ENCODE assay signal across 8 cellular contexts in the genomic region with DNA sequence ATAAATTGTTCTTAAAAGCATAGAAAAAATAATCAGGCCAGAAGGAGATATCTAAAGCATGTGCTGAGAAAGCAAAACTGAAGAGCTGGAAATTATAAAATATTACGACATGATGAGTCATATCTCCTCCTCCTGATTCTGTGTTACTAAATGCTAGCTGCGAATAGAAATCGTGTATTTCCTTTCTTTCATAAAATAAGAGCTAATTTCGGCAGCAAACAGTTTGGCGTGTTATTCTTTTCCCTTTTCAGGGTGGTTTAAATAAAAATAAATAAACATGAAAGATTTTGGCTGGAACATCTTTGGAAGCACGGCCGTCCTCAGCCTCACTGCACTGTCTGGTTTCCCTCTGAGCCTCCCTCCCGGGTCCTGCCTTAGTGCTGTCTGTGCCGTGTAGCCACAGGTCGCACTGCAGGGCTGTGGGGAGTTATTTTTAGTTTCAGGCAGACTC. TPM values are rescaled to one million over a fixed set of nuclear protein-coding genes. Genes with fewer than 3 reads are reported as not detected.
DNase-seq lines count a peak whose midpoint lies in the region; ATAC-seq and TF ChIP-seq lines count a peak whose summit lies in the region.

No MANE protein-coding gene starts in this region.

- no peaks in the 10 kb centered on the region for H3K9me3 ChIP-seq in HCT116 (ENCODE audit: control insufficient read depth in 1 of 2, insufficient read depth in 1 of 2, low read depth in 1 of 2, low read length in 2 of 2)

- DNase-seq in HCT116 (ENCODE audit: low read depth, low spot score) (no peak), glomerular visceral epithelial cell (ENCODE audit: extremely low spot score) (peak; percentile 47), glutamatergic neuron (no peak), NCI-H2196 treated with DMSO at 0.1 percent for 48 hours (lab: John Stamatoyannopoulos, UW; ENCODE audit: unreplicated experiment) (no peak)
- DNase-seq in stimulated activated effector memory CD8-positive, alpha-beta T cell treated with anti-CD3 and anti-CD28 coated beads, Interleukin-12 subunit alpha, Interleukin-12 subunit beta, amount 100 ng/mL, for 72 hours (ENCODE audit: low spot score in 2 of 2): no peak
- DNase-seq in activated CD4-positive, alpha-beta memory T cell treated with anti-CD3 and anti-CD28 coated beads for 36 hours: no peak

- BruUV-seq in HCT116 (replicated peaks; lab: Mats Ljungman, UMichigan): no TSS peak

- H3K36me3 ChIP-seq in HCT116 (ENCODE audit: control insufficient read depth in 1 of 2, insufficient read depth in 2 of 2, low read length in 2 of 2): no peaks in the 10 kb centered on the region

- H2AFZ ChIP-seq in HCT116 (ENCODE audit: low read depth, low read length, poor library complexity, severe bottlenecking): no peak overlapping the region

- peak overlapping the region; percentile 56 for H3K4me2 ChIP-seq in HCT116 (ENCODE audit: low read length)

- no peak for TF ChIP-seq POLR2A in HCT116 (IDR thresholded peaks at IDR 0.05; ENCODE audit: borderline replicate concordance, extremely low read depth, insufficient read depth, insufficient read length)

- TF ChIP-seq CTCF in HCT116 (IDR thresholded peaks at IDR 0.05 in 2 of 3, conservative IDR thresholded peaks at IDR 0.05 in 1 of 3; ENCODE audit: borderline replicate concordance in 1 of 3, insufficient read depth in 1 of 3, low read depth in 2 of 3, low read length in 2 of 3) (no peak), glutamatergic neuron (IDR thresholded peaks at IDR 0.05; ENCODE audit: partially characterized antibody, unreplicated experiment) (no peak)

- CTCF ChIA-PET in HCT116 (lab: Charles Lee): interaction anchor here (0.7 to 7.0 kb wide), 8 partner anchors 9 to 238 kb away, joined by 3 to 120 read pairs (median 14); no protein-coding TSS in a partner anchor
- CTCF ChIA-PET in activated CD4-positive, alpha-beta memory T cell treated with anti-CD3 and anti-CD28 coated beads for 36 hours (lab: Charles Lee): interaction anchor here (0.6 to 9.5 kb wide), 9 partner anchors 10 to 337 kb away, joined by 3 to 256 read pairs (median 3); no protein-coding TSS in a partner anchor

- RAD21 ChIA-PET in HCT116 (lab: Charles Lee; ENCODE audit: low non-redundant PET in 1 of 2, low total read pairs in 2 of 2, uncharacterized antibody in 2 of 2, unreplicated experiment in 2 of 2): no interaction called here

- H3K27ac Mint-ChIP-seq in stimulated activated effector memory CD8-positive, alpha-beta T cell treated with anti-CD3 and anti-CD28 coated beads, Interleukin-12 subunit alpha, Interleukin-12 subunit beta, amount 100 ng/mL, for 72 hours: no peak overlapping the region
- H3K27ac Mint-ChIP-seq in glutamatergic neuron (ENCODE audit: unreplicated experiment): no peak overlapping the region
- no peak overlapping the region for H3K27ac Mint-ChIP-seq in activated CD4-positive, alpha-beta memory T cell treated with anti-CD3 and anti-CD28 coated beads for 36 hours

- no peaks in the 10 kb centered on the region for H3K79me2 ChIP-seq in HCT116 (ENCODE audit: insufficient read depth, low read length)

- H3K36me3 Mint-ChIP-seq in stimulated activated effector memory CD8-positive, alpha-beta T cell treated with anti-CD3 and anti-CD28 coated beads, Interleukin-12 subunit alpha, Interleukin-12 subunit beta, amount 100 ng/mL, for 72 hours: peaks cover 17% of the 10 kb centered on the region
- H3K36me3 Mint-ChIP-seq in glutamatergic neuron (ENCODE audit: unreplicated experiment): no peaks in the 10 kb centered on the region
- H3K36me3 Mint-ChIP-seq in activated CD4-positive, alpha-beta memory T cell treated with anti-CD3 and anti-CD28 coated beads for 36 hours: no peaks in the 10 kb centered on the region

- no peak for ATAC-seq in HCT116
- peak; percentile 83 for ATAC-seq in SK-N-SH treated with all-trans-retinoic acid at 6 μM for 48 hours
- ATAC-seq in stimulated activated effector memory CD8-positive, alpha-beta T cell treated with anti-CD3 and anti-CD28 coated beads, Interleukin-12 subunit alpha, Interleukin-12 subunit beta, amount 100 ng/mL, for 72 hours: peak; percentile 66
- ATAC-seq in HG03280 (IDR thresholded peaks at IDR 0.05; ENCODE audit: unreplicated experiment): no peak

- H3K27me3 Mint-ChIP-seq in glutamatergic neuron (ENCODE audit: unreplicated experiment): peaks cover 1% of the 10 kb centered on the region
- H3K27me3 Mint-ChIP-seq in activated CD4-positive, alpha-beta memory T cell treated with anti-CD3 and anti-CD28 coated beads for 36 hours: no peaks in the 10 kb centered on the region

- TF ChIP-seq RAD21 in HCT116 (IDR thresholded peaks at IDR 0.05; ENCODE audit: low read depth): no peak

- intact Hi-C loops in HCT116 (cut with micrococcal nuclease): loop anchor here (10.0 kb wide), 1 partner anchor 616 kb away; no protein-coding TSS in a partner anchor
- intact Hi-C loops in activated CD4-positive, alpha-beta memory T cell treated with anti-CD3 and anti-CD28 coated beads for 36 hours (cut with micrococcal nuclease): no loop called here

- peaks cover 46% of the 10 kb centered on the region for H3K4me1 Mint-ChIP-seq in stimulated activated effector memory CD8-positive, alpha-beta T cell treated with anti-CD3 and anti-CD28 coated beads, Interleukin-12 subunit alpha, Interleukin-12 subunit beta, amount 100 ng/mL, for 72 hours
- H3K4me1 Mint-ChIP-seq in glutamatergic neuron (ENCODE audit: low read depth, unreplicated experiment): peaks cover 49% of the 10 kb centered on the region
- H3K4me1 Mint-ChIP-seq in activated CD4-positive, alpha-beta memory T cell treated with anti-CD3 and anti-CD28 coated beads for 36 hours (ENCODE audit: low read depth): peaks cover 23% of the 10 kb centered on the region

- no peaks in the 10 kb centered on the region for H3K27me3 ChIP-seq in HCT116 (ENCODE audit: insufficient read depth, low read length)

- no peak overlapping the region for H3K9ac ChIP-seq in HCT116 (ENCODE audit: low read length)

- 0 out of 4 replicates have a peak overlapping the region, but pooled peaks of 1 of the 2 experiments have one; percentile 4 for H3K4me3 ChIP-seq in HCT116 (replicated peaks in 1 of 2; ENCODE audit: low read depth in 1 of 2, low read length in 2 of 2)

- no peak overlapping the region for H3K4me3 Mint-ChIP-seq in stimulated activated effector memory CD8-positive, alpha-beta T cell treated with anti-CD3 and anti-CD28 coated beads, Interleukin-12 subunit alpha, Interleukin-12 subunit beta, amount 100 ng/mL, for 72 hours
- H3K4me3 Mint-ChIP-seq in glutamatergic neuron (ENCODE audit: unreplicated experiment): no peak overlapping the region
- no peak overlapping the region for H3K4me3 Mint-ChIP-seq in activated CD4-positive, alpha-beta memory T cell treated with anti-CD3 and anti-CD28 coated beads for 36 hours

- POLR2A ChIA-PET in HCT116 (lab: Charles Lee): no interaction called here
- POLR2A ChIA-PET in activated CD4-positive, alpha-beta memory T cell treated with anti-CD3 and anti-CD28 coated beads for 36 hours (lab: Charles Lee): no interaction called here

- H3K9me3 Mint-ChIP-seq in stimulated activated effector memory CD8-positive, alpha-beta T cell treated with anti-CD3 and anti-CD28 coated beads, Interleukin-12 subunit alpha, Interleukin-12 subunit beta, amount 100 ng/mL, for 72 hours: no peaks in the 10 kb centered on the region
- H3K9me3 Mint-ChIP-seq in glutamatergic neuron (ENCODE audit: unreplicated experiment): peaks cover 4% of the 10 kb centered on the region
- H3K9me3 Mint-ChIP-seq in activated CD4-positive, alpha-beta memory T cell treated with anti-CD3 and anti-CD28 coated beads for 36 hours: no peaks in the 10 kb centered on the region

- no peak overlapping the region for H3K27ac ChIP-seq in HCT116 (ENCODE audit: low read depth, low read length)

- H3K4me1 ChIP-seq in HCT116 (ENCODE audit: control insufficient read depth in 1 of 2, insufficient read depth in 2 of 2, low read length in 2 of 2): peaks cover 15 to 19% of the 10 kb centered on the region in 2 experiments

- H4K20me1 ChIP-seq in HCT116 (ENCODE audit: insufficient read depth): no peaks in the 10 kb centered on the region

- no peaks in the 10 kb centered on the region for H3K9me2 ChIP-seq in HCT116 (ENCODE audit: insufficient read depth)

TF ChIP-seq in HCT116, 20 proteins besides CTCF, POLR2A, EP300 and RAD21:
- TF ChIP-seq CEBPB (IDR thresholded peaks at IDR 0.05; ENCODE audit: low read depth): 0 out of 2 replicates have a peak, but pooled peaks have one; percentile 26
- no peak for TF ChIP-seq JUND (IDR thresholded peaks at IDR 0.05)
- TF ChIP-seq FOSL1 (IDR thresholded peaks at IDR 0.05; ENCODE audit: low read depth): peak; percentile 40; the same call in 1 of the 2 replicates

TF ChIP-seq in SK-N-SH treated with all-trans-retinoic acid at 6 μM for 48 hours, 23 proteins besides CTCF, POLR2A, EP300 and RAD21 (continues in another document):
- no peak for TF ChIP-seq CREB5 (CRISPR knock-in tag; IDR thresholded peaks at IDR 0.05; ENCODE audit: low read depth)
- TF ChIP-seq TOX (CRISPR knock-in tag; IDR thresholded peaks at IDR 0.05; ENCODE audit: borderline replicate concordance): no peak
- TF ChIP-seq RARB (CRISPR knock-in tag; IDR thresholded peaks at IDR 0.05): no peak
- no peak for TF ChIP-seq ZC3H10 (CRISPR knock-in tag; IDR thresholded peaks at IDR 0.05)
- no peak for TF ChIP-seq ZFP3 (CRISPR knock-in tag; IDR thresholded peaks at IDR 0.05)
- TF ChIP-seq TCF4 (CRISPR knock-in tag; IDR thresholded peaks at IDR 0.05; ENCODE audit: borderline replicate concordance): no peak

RNA-seq across cellular contexts. Expression of gene ADARB1, which starts 56.0 kb away (rescaled TPM):
- 13.5 TPM for total RNA-seq in HCT116 (2021; ENCODE audit: unreplicated experiment)
- polyA plus RNA-seq in HCT116 (2012): 6.1 and 7.0 TPM in 2 replicates
- total RNA-seq in glutamatergic neuron (ENCODE audit: unreplicated experiment): 49.2 TPM
- total RNA-seq in activated CD4-positive, alpha-beta memory T cell treated with anti-CD3 and anti-CD28 coated beads for 36 hours: 10 to 100 TPM; 37.6 to 40.6 TPM

Comparison
In these comparisons a context has a peak if more than half of its experiments do, and no peak if none do; other contexts are left out.
1. ATAC-seq: peak in SK-N-SH treated with all-trans-retinoic acid at 6 μM for 48 hours (single experiment) and stimulated activated effector memory CD8-positive, alpha-beta T cell treated with anti-CD3 and anti-CD28 coated beads, Interleukin-12 subunit alpha, Interleukin-12 subunit beta, amount 100 ng/mL, for 72 hours (single experiment); none in HCT116 (single experiment) and HG03280 (single experiment).